9 cellular contexts compared by ENCODE assay signal in the genomic region with DNA sequence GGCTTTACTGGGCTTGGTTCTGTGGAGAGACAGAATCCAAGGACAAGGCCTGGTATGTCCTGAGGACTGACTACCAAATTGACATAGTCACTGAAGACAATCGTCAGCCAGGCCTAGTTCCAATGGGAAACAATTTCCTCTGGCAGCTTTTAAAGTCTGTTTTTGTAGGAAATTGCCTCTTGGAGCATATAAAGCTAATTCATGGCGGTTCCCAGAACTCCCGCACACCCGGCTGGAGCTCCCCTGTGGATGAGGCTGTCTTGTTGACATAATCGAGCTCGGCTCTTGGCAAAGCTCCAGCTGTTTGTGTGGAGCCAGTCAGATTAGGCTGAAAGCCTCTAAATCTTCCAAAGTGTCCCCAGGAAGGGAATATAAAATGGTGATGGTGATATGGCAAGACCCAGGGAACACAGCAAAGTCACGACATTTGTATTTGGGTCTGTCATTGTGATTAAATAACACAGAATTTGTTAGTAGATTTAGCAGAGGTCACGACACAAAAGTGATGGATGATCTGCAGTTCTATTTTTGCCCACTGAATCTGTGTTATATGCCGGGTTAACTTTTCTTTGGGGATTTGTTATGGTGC.
DNase-seq lines count a peak whose midpoint lies in the region; TF ChIP-seq lines count a peak whose summit lies in the region.
"Had no signal": no experiment of that assay in that cellular context is flagged by ENCODE, and none has a peak within 500 bp of the region (broad histone marks: within the 10 kb centered on the region; RNA-seq: fewer than 3 reads in every experiment).

No MANE protein-coding gene starts in this region.

- no peaks in the 10 kb centered on the region for H3K4me1 ChIP-seq in effector memory CD4-positive, alpha-beta T cell (ENCODE audit: control insufficient read depth, insufficient read depth, low read length, poor library complexity, severe bottlenecking)

- H3K9me3 ChIP-seq in effector memory CD4-positive, alpha-beta T cell (ENCODE audit: control insufficient read depth, low read length): no peaks in the 10 kb centered on the region

- no peaks in the 10 kb centered on the region for H3K36me3 ChIP-seq in effector memory CD4-positive, alpha-beta T cell (ENCODE audit: control insufficient read depth, insufficient read depth, low read length)

- no peaks in the 10 kb centered on the region for H3K27me3 ChIP-seq in effector memory CD4-positive, alpha-beta T cell (replicated peaks; ENCODE audit: control insufficient read depth, insufficient read depth, low read length, poor library complexity, severe bottlenecking)

- H3K27ac ChIP-seq in effector memory CD4-positive, alpha-beta T cell (ENCODE audit: insufficient read depth, low read length, poor library complexity, severe bottlenecking): no peak overlapping the region

- H3K4me3 ChIP-seq in fibroblast of mammary gland (ENCODE audit: control insufficient read depth, low read depth, low read length) (no peak overlapping the region), foreskin fibroblast (ENCODE audit: low read depth in 1 of 2, low read length in 2 of 2) (no peak overlapping the region)
- H3K4me3 ChIP-seq in effector memory CD4-positive, alpha-beta T cell (ENCODE audit: insufficient read depth, low read depth, low read length, poor library complexity, severe bottlenecking): no peak overlapping the region

- DNase-seq in DMS153 (lab: John Stamatoyannopoulos, UW): peak; percentile 83
- peak; percentile 62 for DNase-seq in NCI-H774 (lab: John Stamatoyannopoulos, UW)
- DNase-seq in fibroblast of mammary gland (ENCODE audit: low read depth): peak; percentile 37
- DNase-seq in non-pigmented ciliary epithelial cell (ENCODE audit: low read depth): peak; percentile 14
- DNase-seq in foreskin fibroblast: no peak
- no peak for DNase-seq in kidney tubule cell (ENCODE audit: low spot score)
- DNase-seq in effector memory CD4-positive, alpha-beta T cell: no peak
- no peak for DNase-seq in cortex of kidney (lab: John Stamatoyannopoulos, UW)
- DNase-seq: CD8-positive, alpha-beta T cell had no signal

- TF ChIP-seq CTCF in fibroblast of mammary gland (conservative IDR thresholded peaks at IDR 0.05; ENCODE audit: control insufficient read depth, insufficient read depth, low read depth, low read length) (no peak), foreskin fibroblast (IDR thresholded peaks at IDR 0.05; ENCODE audit: low read depth, low read length) (no peak)

Comparison
In these comparisons a context has a peak if more than half of its experiments do, and no peak if none do; other contexts are left out.
1. DNase-seq: peak in DMS153 (single experiment), NCI-H774 (single experiment), fibroblast of mammary gland (single experiment) and non-pigmented ciliary epithelial cell (single experiment); none in foreskin fibroblast (0 of 2), kidney tubule cell (single experiment), effector memory CD4-positive, alpha-beta T cell (0 of 3) and cortex of kidney (single experiment).